In the genomic region with DNA sequence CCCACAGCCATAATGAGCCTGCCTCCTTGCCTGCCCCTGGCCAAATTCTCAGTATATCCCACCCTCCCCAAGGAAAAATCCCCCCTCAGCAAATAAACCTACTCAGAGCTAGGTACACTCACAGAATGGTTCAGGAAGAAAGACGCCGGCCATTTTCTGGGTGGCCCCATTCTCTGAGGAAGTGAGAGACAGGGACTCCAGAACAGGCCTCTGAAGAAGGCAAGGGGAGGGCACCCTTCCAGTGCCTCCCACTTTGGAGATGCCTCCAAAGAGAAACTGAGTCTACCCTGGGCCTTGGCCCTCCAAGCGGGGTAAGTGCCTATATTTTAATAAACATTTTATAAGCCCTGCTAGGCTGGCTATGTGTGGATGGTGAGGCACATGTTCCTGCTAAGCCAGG, we compare ENCODE assay signal across 28 cellular contexts. TPM values are rescaled to one million over a fixed set of nuclear protein-coding genes. Genes with fewer than 3 reads are reported as not detected.
DNase-seq lines count a peak whose midpoint lies in the region; FAIRE-seq and TF ChIP-seq lines count a peak whose summit lies in the region.
"Had no signal": no experiment of that assay in that cellular context is flagged by ENCODE, and none has a peak within 500 bp of the region (broad histone marks: within the 10 kb centered on the region; RNA-seq: fewer than 3 reads in every experiment).

No MANE protein-coding gene starts in this region.

- H3K4me3 ChIP-seq in Loucy (ENCODE audit: low read length, poor library complexity, severe bottlenecking): peak overlapping the region; percentile 82
- H3K4me3 ChIP-seq: A549, breast epithelium, GM23248, pancreas, right atrium auricular region, suprapubic skin had no signal

- no peak for DNase-seq in activated naive CD4-positive, alpha-beta T cell treated with anti-CD3 and anti-CD28 coated beads, Interleukin-2, amount 10 ng/mL, durations not matched to agents 7 days and 5 days
- DNase-seq in activated naive CD4-positive, alpha-beta T cell treated with anti-CD3 and anti-CD28 coated beads, Interleukin-2, amount 50 U/mL, for 16 hours: no peak
- no peak for DNase-seq in substantia nigra (lab: John Stamatoyannopoulos, UW)
- no peak for DNase-seq in H54 (ENCODE audit: insufficient read length, low spot score)
- DNase-seq in SK-N-DZ (ENCODE audit: low spot score): no peak
- DNase-seq in AG08396 (ENCODE audit: low spot score): no peak
- DNase-seq: activated gamma-delta T cell; foreskin keratinocyte; GM23248; left colon; NCI-H1105; NCI-H2029 treated with DMSO at 0.1 percent for 48 hours; NCI-H345; NCI-H748 treated with DMSO at 0.1 percent for 48 hours; pancreas; spleen; stimulated activated CD4-positive, alpha-beta T cell treated with anti-CD3 and anti-CD28 coated beads, Interleukin-2, amount 100 ng/mL, for 48 hours; T-helper 9 cell had no signal

- no peak overlapping the region for H2AFZ ChIP-seq in Loucy (ENCODE audit: low read length)
- H2AFZ ChIP-seq: GM23248 had no signal

- peak overlapping the region; percentile 74 for H3K9ac ChIP-seq in Loucy (ENCODE audit: low read depth, low read length, poor library complexity, severe bottlenecking)
- H3K9ac ChIP-seq: GM23248 had no signal

- H3K9me2 ChIP-seq in Loucy (replicated peaks; ENCODE audit: low read depth, low read length): no peaks in the 10 kb centered on the region

- TF ChIP-seq CTCF in Loucy (conservative IDR thresholded peaks at IDR 0.05; ENCODE audit: low read length) (no peak), brain (conservative IDR thresholded peaks at IDR 0.05) (no peak)

- no peaks in the 10 kb centered on the region for H3K27me3 Mint-ChIP-seq in activated naive CD4-positive, alpha-beta T cell treated with anti-CD3 and anti-CD28 coated beads, Interleukin-2, amount 10 ng/mL, durations not matched to agents 7 days and 5 days
- peaks cover 12% of the 10 kb centered on the region for H3K27me3 Mint-ChIP-seq in brain
- H3K27me3 Mint-ChIP-seq: stimulated activated memory B cell treated with anti-CD40 and anti-IgM and Interleukin-4, amounts not matched to agents 10 μg/mL and 1 μg/mL and 100 μg/mL, for 72 hours had no signal

- H3K4me1 Mint-ChIP-seq in activated naive CD4-positive, alpha-beta T cell treated with anti-CD3 and anti-CD28 coated beads, Interleukin-2, amount 10 ng/mL, durations not matched to agents 7 days and 5 days: peaks cover 31% of the 10 kb centered on the region
- H3K4me1 Mint-ChIP-seq in brain: peaks cover 25% of the 10 kb centered on the region

- peaks cover 9% of the 10 kb centered on the region for H4K20me1 ChIP-seq in Loucy (ENCODE audit: insufficient read depth, low read length, poor library complexity, severe bottlenecking)

- H3K27ac Mint-ChIP-seq in activated naive CD4-positive, alpha-beta T cell treated with anti-CD3 and anti-CD28 coated beads, Interleukin-2, amount 10 ng/mL, durations not matched to agents 7 days and 5 days: no peak overlapping the region
- peak overlapping the region in 1 of 5 experiments; percentile 66 for H3K27ac Mint-ChIP-seq in brain
- H3K27ac Mint-ChIP-seq: WTC11 had no signal

- peak overlapping the region; percentile 53 for H3K27ac ChIP-seq in substantia nigra (ENCODE audit: low read depth, low read length, poor library complexity, severe bottlenecking)
- H3K27ac ChIP-seq: A549, breast epithelium, foreskin keratinocyte, GM23248, pancreas, right atrium auricular region, spleen, suprapubic skin had no signal

- peak overlapping the region; percentile 99 for H3K4me2 ChIP-seq in Loucy (ENCODE audit: low read depth, low read length, poor library complexity, severe bottlenecking)
- H3K4me2 ChIP-seq: A549 had no signal

- H3K9me3 Mint-ChIP-seq in activated naive CD4-positive, alpha-beta T cell treated with anti-CD3 and anti-CD28 coated beads, Interleukin-2, amount 10 ng/mL, durations not matched to agents 7 days and 5 days: no peaks in the 10 kb centered on the region
- H3K9me3 Mint-ChIP-seq in brain: peaks cover 0 to 2% (median 0%) of the 10 kb centered on the region in 5 experiments
- H3K9me3 Mint-ChIP-seq: stimulated activated memory B cell treated with anti-CD40 and anti-IgM and Interleukin-4, amounts not matched to agents 10 μg/mL and 1 μg/mL and 100 μg/mL, for 72 hours; WTC11 had no signal

- TF ChIP-seq POLR2A in H54 (IDR thresholded peaks at IDR 0.05; ENCODE audit: low read depth, low read length): no peak

- peaks cover 42% of the 10 kb centered on the region for H3K36me3 Mint-ChIP-seq in activated naive CD4-positive, alpha-beta T cell treated with anti-CD3 and anti-CD28 coated beads, Interleukin-2, amount 10 ng/mL, durations not matched to agents 7 days and 5 days
- H3K36me3 Mint-ChIP-seq in brain: peaks cover 45% of the 10 kb centered on the region

- H3F3A ChIP-seq in Loucy (ENCODE audit: low read depth): 0 out of 2 replicates have a peak, but pooled peaks cover 5% of the 10 kb centered on the region

- no peak for FAIRE-seq in H54 (lab: Jason Lieb, UNC)
- FAIRE-seq: A549, colon, GM18507, pancreas had no signal

- peaks cover 34% of the 10 kb centered on the region; the same call in 1 of the 2 replicates for H3K36me3 ChIP-seq in Loucy (ENCODE audit: insufficient read depth, low read length)
- H3K36me3 ChIP-seq: breast epithelium, pancreas had no signal

- H3K9me3 ChIP-seq in Loucy (ENCODE audit: insufficient read depth, low read depth, low read length): no peaks in the 10 kb centered on the region
- H3K9me3 ChIP-seq: A549, breast epithelium, pancreas, right atrium auricular region, suprapubic skin had no signal

- H3K27me3 ChIP-seq in Loucy (ENCODE audit: insufficient read depth, low read length, poor library complexity, severe bottlenecking): no peaks in the 10 kb centered on the region
- H3K27me3 ChIP-seq: breast epithelium, foreskin keratinocyte, pancreas, right atrium auricular region, spleen, suprapubic skin had no signal

- H3K4me1 ChIP-seq in Loucy (ENCODE audit: insufficient read depth, low read length, poor library complexity, severe bottlenecking): peaks cover 56% of the 10 kb centered on the region
- H3K4me1 ChIP-seq: breast epithelium, foreskin keratinocyte had no signal

- H3K79me2 ChIP-seq in Loucy (ENCODE audit: insufficient read depth, low read length): peaks cover 47% of the 10 kb centered on the region

- CTCF ChIA-PET in activated naive CD4-positive, alpha-beta T cell treated with anti-CD3 and anti-CD28 coated beads, Interleukin-2, amount 10 ng/mL, durations not matched to agents 7 days and 5 days (lab: Charles Lee): no interaction called here

- H3K4me3 Mint-ChIP-seq in activated naive CD4-positive, alpha-beta T cell treated with anti-CD3 and anti-CD28 coated beads, Interleukin-2, amount 10 ng/mL, durations not matched to agents 7 days and 5 days: peak overlapping the region; percentile 97
- H3K4me3 Mint-ChIP-seq in brain: peak overlapping the region in 3 of 5 experiments; percentile 90 to 96 (median 92)

RNA-seq across cellular contexts. Expression of a gene that starts 2.3 kb away (rescaled TPM):
- 38.4 TPM for polyA plus RNA-seq in brain (ENCODE audit: insufficient read depth, low read depth, low replicate concordance)
- 54.6 and 55.2 TPM in 2 replicates for polyA plus RNA-seq in SK-N-DZ (2014; cell fraction: cytosol; rRNA removed)
- 23.1 and 42.8 TPM in 2 replicates for polyA plus RNA-seq in SK-N-DZ (2014; cell fraction: nucleus; rRNA removed)

RNA-seq across cellular contexts. Expression of a gene that starts 20.3 kb away (rescaled TPM):
- polyA plus RNA-seq in brain (ENCODE audit: insufficient read depth, low read depth, low replicate concordance): 146 TPM
- polyA plus RNA-seq in SK-N-DZ (2014; cell fraction: cytosol; rRNA removed): 62.5 and 74.0 TPM in 2 replicates
- polyA plus RNA-seq in SK-N-DZ (2014; cell fraction: nucleus; rRNA removed): 59.9 and 93.7 TPM in 2 replicates
